8 cellular contexts compared by ENCODE assay signal in genomic region chr6:43509142-43509983, GRCh38. TPM values are rescaled to one million over a fixed set of nuclear protein-coding genes. Genes with fewer than 3 reads are reported as not detected.
A peak's percentile ranks its signal among the peaks of the same experiment; 100 is the strongest.
DNase-seq lines count a peak whose midpoint lies in the region; ATAC-seq and TF ChIP-seq lines count a peak whose summit lies in the region.

No MANE protein-coding gene starts in this region.

- peaks cover 10 to 22% of the 10 kb centered on the region in 2 experiments; a peak in 3 of 4 replicates for H3K4me1 ChIP-seq in HCT116 (ENCODE audit: control insufficient read depth in 1 of 2, insufficient read depth in 2 of 2, low read length in 2 of 2)

- H3K79me2 ChIP-seq in HCT116 (ENCODE audit: insufficient read depth, low read length) = peaks cover under 1% of the 10 kb centered on the region

- H3K27me3 Mint-ChIP-seq in activated T-cell treated with anti-CD3 and anti-CD28 coated beads, Interleukin-2, amount 50 U/mL, for 72 hours (ENCODE audit: low read depth) = peaks cover 23% of the 10 kb centered on the region
- peaks cover 18 to 22% of the 10 kb centered on the region in 2 donors for H3K27me3 Mint-ChIP-seq in stimulated activated naive B cell treated with anti-CD40 and anti-IgM and Interleukin-4, amounts not matched to agents 10 μg/mL and 1 μg/mL and 100 μg/mL, for 72 hours

- H2AFZ ChIP-seq in HCT116 (ENCODE audit: low read depth, low read length, poor library complexity, severe bottlenecking) = no peak overlapping the region

- no peak for TF ChIP-seq RAD21 in HCT116 (IDR thresholded peaks at IDR 0.05; ENCODE audit: low read depth)

- H3K4me2 ChIP-seq in HCT116 (ENCODE audit: low read length) = peak overlapping the region; percentile 88

- BruUV-seq in HCT116 (replicated peaks; lab: Mats Ljungman, UMichigan) = no TSS peak

- TF ChIP-seq CTCF in AG04450 (IDR thresholded peaks at IDR 0.05; ENCODE audit: low read depth, low read length) (no peak), HCT116 (IDR thresholded peaks at IDR 0.05 in 2 of 3, conservative IDR thresholded peaks at IDR 0.05 in 1 of 3; ENCODE audit: borderline replicate concordance in 1 of 3, insufficient read depth in 1 of 3, low read depth in 2 of 3, low read length in 2 of 3) (no peak)

- H3K4me3 Mint-ChIP-seq in activated T-cell treated with anti-CD3 and anti-CD28 coated beads, Interleukin-2, amount 50 U/mL, for 72 hours = peak overlapping the region; percentile 73 to 79
- H3K4me3 Mint-ChIP-seq in stimulated activated naive B cell treated with anti-CD40 and anti-IgM and Interleukin-4, amounts not matched to agents 10 μg/mL and 1 μg/mL and 100 μg/mL, for 72 hours = peak overlapping the region; percentile 80 to 86

- RAD21 ChIA-PET in HCT116 (lab: Charles Lee; ENCODE audit: low non-redundant PET in 1 of 2, low total read pairs in 2 of 2, uncharacterized antibody in 2 of 2, unreplicated experiment in 2 of 2) = interaction anchor here (0.6 to 1.1 kb wide), 2 partner anchors 54 to 569 kb away, joined by 3 to 5 read pairs; partner anchors contain the start of gene DLK2 (in 1 of the 2)

- H3K9me3 ChIP-seq in AG04450 (ENCODE audit: control insufficient read depth, insufficient read depth, low read length) = no peaks in the 10 kb centered on the region; the same call in 1 of the 2 replicates
- no peaks in the 10 kb centered on the region for H3K9me3 ChIP-seq in HCT116 (ENCODE audit: control insufficient read depth in 1 of 2, insufficient read depth in 1 of 2, low read depth in 1 of 2, low read length in 2 of 2)
- H3K9me3 ChIP-seq in iPS-18c (ENCODE audit: control insufficient read depth, insufficient read depth, low read length) = no peaks in the 10 kb centered on the region

- CTCF ChIA-PET in AG04450 (lab: Charles Lee) = interaction anchor here (0.6 to 5.9 kb wide), 3 partner anchors 9 to 55 kb away, joined by 3 to 54 read pairs (median 6); no protein-coding TSS in a partner anchor
- CTCF ChIA-PET in HCT116 (lab: Charles Lee) = interaction anchor here (1.3 to 3.8 kb wide), 3 partner anchors 13 to 53 kb away, joined by 3 to 31 read pairs (median 10); partner anchors contain the start of gene DLK2

- peak overlapping the region; percentile 5 for H3K27ac Mint-ChIP-seq in activated T-cell treated with anti-CD3 and anti-CD28 coated beads, Interleukin-2, amount 50 U/mL, for 72 hours
- H3K27ac Mint-ChIP-seq in stimulated activated naive B cell treated with anti-CD40 and anti-IgM and Interleukin-4, amounts not matched to agents 10 μg/mL and 1 μg/mL and 100 μg/mL, for 72 hours = peak overlapping the region; percentile 56

- H3K4me3 ChIP-seq in AG04450 (ENCODE audit: low read depth, low read length) (peak overlapping the region; percentile 63), HCT116 (replicated peaks in 1 of 2; ENCODE audit: low read depth in 1 of 2, low read length in 2 of 2) (peak overlapping the region; percentile 45 to 64), iPS-18c (ENCODE audit: insufficient read depth, low read depth, low read length) (peak overlapping the region; percentile 71)

- H3K27me3 ChIP-seq in AG04450 (ENCODE audit: control insufficient read depth, insufficient read depth, low read length) = no peaks in the 10 kb centered on the region
- H3K27me3 ChIP-seq in HCT116 (ENCODE audit: insufficient read depth, low read length) = no peaks in the 10 kb centered on the region

- H3K9me2 ChIP-seq in HCT116 (ENCODE audit: insufficient read depth) = no peaks in the 10 kb centered on the region

- intact Hi-C loops in HCT116 (cut with micrococcal nuclease) = loop anchor here (10.0 kb wide), 1 partner anchor 145 kb away; the partner anchor contains the start of gene ZNF318

- ATAC-seq in HCT116 (0 out of 2 replicates have a peak, but pooled peaks have one; percentile 7), HG03520 (IDR thresholded peaks at IDR 0.05; ENCODE audit: unreplicated experiment) (no peak)
- ATAC-seq in activated T-cell treated with anti-CD3 and anti-CD28 coated beads, Interleukin-2, amount 50 U/mL, for 72 hours (replicated peaks in 1 of 2) = peak; percentile 5 to 6
- ATAC-seq in stimulated activated naive B cell treated with anti-CD40 and anti-IgM and Interleukin-4, amounts not matched to agents 10 μg/mL and 1 μg/mL and 100 μg/mL, for 72 hours (replicated peaks) = peak; percentile 11 to 16

- H3K36me3 Mint-ChIP-seq in activated T-cell treated with anti-CD3 and anti-CD28 coated beads, Interleukin-2, amount 50 U/mL, for 72 hours (ENCODE audit: insufficient read depth in 2 of 2) = peaks cover 4% of the 10 kb centered on the region in 2 donors
- H3K36me3 Mint-ChIP-seq in stimulated activated naive B cell treated with anti-CD40 and anti-IgM and Interleukin-4, amounts not matched to agents 10 μg/mL and 1 μg/mL and 100 μg/mL, for 72 hours = peaks cover 22 to 40% of the 10 kb centered on the region in 2 donors

- peak overlapping the region; percentile 63 for H3K9ac ChIP-seq in HCT116 (ENCODE audit: low read length)

- no peaks in the 10 kb centered on the region for H4K20me1 ChIP-seq in HCT116 (ENCODE audit: insufficient read depth)

- POLR2A ChIA-PET in AG04450 (lab: Yijun Ruan, JAX) = interaction anchor here (0.7 to 1.5 kb wide), 6 partner anchors 8 to 335 kb away, joined by 3 to 6 read pairs (median 4); partner anchors contain the start of gene DLK2
- POLR2A ChIA-PET in HCT116 (lab: Charles Lee) = no interaction called here

- no peak for DNase-seq in AG04450 (ENCODE audit: low read depth, low spot score)
- no peak for DNase-seq in HCT116 (ENCODE audit: low read depth, low spot score)
- no peak for DNase-seq in activated T-cell treated with anti-CD3 and anti-CD28 coated beads, Interleukin-2, amount 50 U/mL, for 72 hours
- no peak for DNase-seq in stimulated activated naive B cell treated with anti-CD40 and anti-IgM and Interleukin-4, amounts not matched to agents 10 μg/mL and 1 μg/mL and 100 μg/mL, for 72 hours
- DNase-seq in GM19238 (ENCODE audit: insufficient read length, low spot score) = no peak
- DNase-seq in stimulated activated CD4-positive, alpha-beta T cell treated with anti-CD3 and anti-CD28 coated beads, Interleukin-1b, Interleukin-23, amount 100 ng/mL, for 48 hours = no peak

- TF ChIP-seq POLR2A in HCT116 (IDR thresholded peaks at IDR 0.05; ENCODE audit: borderline replicate concordance, extremely low read depth, insufficient read depth, insufficient read length) = no peak

- peaks cover 16 to 21% of the 10 kb centered on the region in 2 experiments; a peak in 3 of 4 replicates for H3K36me3 ChIP-seq in HCT116 (ENCODE audit: control insufficient read depth in 1 of 2, insufficient read depth in 2 of 2, low read length in 2 of 2)

- peaks cover 21% of the 10 kb centered on the region for H3K4me1 Mint-ChIP-seq in activated T-cell treated with anti-CD3 and anti-CD28 coated beads, Interleukin-2, amount 50 U/mL, for 72 hours (ENCODE audit: low read depth)
- peaks cover 32 to 41% of the 10 kb centered on the region in 2 donors for H3K4me1 Mint-ChIP-seq in stimulated activated naive B cell treated with anti-CD40 and anti-IgM and Interleukin-4, amounts not matched to agents 10 μg/mL and 1 μg/mL and 100 μg/mL, for 72 hours

- H3K9me3 Mint-ChIP-seq in activated T-cell treated with anti-CD3 and anti-CD28 coated beads, Interleukin-2, amount 50 U/mL, for 72 hours = no peaks in the 10 kb centered on the region
- H3K9me3 Mint-ChIP-seq in stimulated activated naive B cell treated with anti-CD40 and anti-IgM and Interleukin-4, amounts not matched to agents 10 μg/mL and 1 μg/mL and 100 μg/mL, for 72 hours = no peaks in the 10 kb centered on the region

- H3K27ac ChIP-seq in AG04450 (ENCODE audit: low read depth, low read length) (no peak overlapping the region), HCT116 (ENCODE audit: low read depth, low read length) (peak overlapping the region; percentile 4; the same call in 1 of the 2 replicates)

TF ChIP-seq in HCT116, 20 proteins besides CTCF, POLR2A, EP300 and RAD21:
- TF ChIP-seq, protein P1, sequence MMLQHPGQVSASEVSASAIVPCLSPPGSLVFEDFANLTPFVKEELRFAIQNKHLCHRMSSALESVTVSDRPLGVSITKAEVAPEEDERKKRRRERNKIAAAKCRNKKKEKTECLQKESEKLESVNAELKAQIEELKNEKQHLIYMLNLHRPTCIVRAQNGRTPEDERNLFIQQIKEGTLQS (IDR thresholded peaks at IDR 0.05) = no peak
- peak; percentile 21; the same call in 1 of the 2 replicates for TF ChIP-seq ZFX (IDR thresholded peaks at IDR 0.05)
- 0 out of 2 replicates have a peak, but pooled peaks have one; percentile 18 for TF ChIP-seq SIN3A (IDR thresholded peaks at IDR 0.05; ENCODE audit: low read depth)
- TF ChIP-seq CEBPB (IDR thresholded peaks at IDR 0.05; ENCODE audit: low read depth) = no peak

RNA-seq across cellular contexts. Expression of gene LRRC73, which starts 0.8 kb away (rescaled TPM):
- polyA plus RNA-seq in AG04450 (2011; rRNA removed) = 0.14 and 0.16 TPM in 2 replicates
- 0.26 and 0.32 TPM in 2 replicates for polyA minus RNA-seq in AG04450 (2011; rRNA and poly(A)+ RNA removed)
- 1.2 TPM for total RNA-seq in HCT116 (2021; ENCODE audit: unreplicated experiment)
- 0.65 and 0.97 TPM in 2 replicates for polyA plus RNA-seq in HCT116 (2012)
- total RNA-seq in activated T-cell treated with anti-CD3 and anti-CD28 coated beads, Interleukin-2, amount 50 U/mL, for 72 hours = under 1 TPM; 0.32 to 0.43 TPM

RNA-seq across cellular contexts. Expression of gene YIPF3, which starts 7.4 kb away (rescaled TPM):
- 241 and 262 TPM in 2 replicates for polyA plus RNA-seq in AG04450 (2011; rRNA removed)
- polyA minus RNA-seq in AG04450 (2011; rRNA and poly(A)+ RNA removed) = 290 and 405 TPM in 2 replicates
- total RNA-seq in HCT116 (2021; ENCODE audit: unreplicated experiment) = 84.5 TPM
- 112 and 118 TPM in 2 replicates for polyA plus RNA-seq in HCT116 (2012)
- 10 to 100 TPM; 63.9 to 64.4 TPM for total RNA-seq in activated T-cell treated with anti-CD3 and anti-CD28 coated beads, Interleukin-2, amount 50 U/mL, for 72 hours

RNA-seq across cellular contexts. Expression of gene POLR1C, which starts 7.5 kb away (rescaled TPM):
- polyA plus RNA-seq in AG04450 (2011; rRNA removed) = 48.1 and 50.8 TPM in 2 replicates
- 33.1 and 42.3 TPM in 2 replicates for polyA minus RNA-seq in AG04450 (2011; rRNA and poly(A)+ RNA removed)
- 84.6 TPM for total RNA-seq in HCT116 (2021; ENCODE audit: unreplicated experiment)
- polyA plus RNA-seq in HCT116 (2012) = 66.5 and 85.7 TPM in 2 replicates
- total RNA-seq in activated T-cell treated with anti-CD3 and anti-CD28 coated beads, Interleukin-2, amount 50 U/mL, for 72 hours = 10 to 100 TPM; 39.1 to 42.4 TPM

RNA-seq across cellular contexts. Expression of gene TJAP1, which starts 32.0 kb away (rescaled TPM):
- polyA plus RNA-seq in AG04450 (2011; rRNA removed) = 18.4 and 20.4 TPM in 2 replicates
- 15.4 and 17.0 TPM in 2 replicates for polyA minus RNA-seq in AG04450 (2011; rRNA and poly(A)+ RNA removed)
- 45.2 TPM for total RNA-seq in HCT116 (2021; ENCODE audit: unreplicated experiment)
- 29.1 and 32.0 TPM in 2 replicates for polyA plus RNA-seq in HCT116 (2012)
- total RNA-seq in activated T-cell treated with anti-CD3 and anti-CD28 coated beads, Interleukin-2, amount 50 U/mL, for 72 hours = 10 to 100 TPM; 68.6 to 77.2 TPM

RNA-seq across cellular contexts. Expression of gene DLK2, which starts 54.0 kb away (rescaled TPM):
- polyA plus RNA-seq in AG04450 (2011; rRNA removed) = 0.62 and 0.86 TPM in 2 replicates
- 0.26 and 0.97 TPM in 2 replicates for polyA minus RNA-seq in AG04450 (2011; rRNA and poly(A)+ RNA removed)
- 1.6 TPM for total RNA-seq in HCT116 (2021; ENCODE audit: unreplicated experiment)
- polyA plus RNA-seq in HCT116 (2012) = 2.7 and 2.8 TPM in 2 replicates
- 1 to 10 TPM; 1.6 to 2.6 TPM for total RNA-seq in activated T-cell treated with anti-CD3 and anti-CD28 coated beads, Interleukin-2, amount 50 U/mL, for 72 hours
